Comparison of ENCODE assay signal across 8 cellular contexts in the genomic region with DNA sequence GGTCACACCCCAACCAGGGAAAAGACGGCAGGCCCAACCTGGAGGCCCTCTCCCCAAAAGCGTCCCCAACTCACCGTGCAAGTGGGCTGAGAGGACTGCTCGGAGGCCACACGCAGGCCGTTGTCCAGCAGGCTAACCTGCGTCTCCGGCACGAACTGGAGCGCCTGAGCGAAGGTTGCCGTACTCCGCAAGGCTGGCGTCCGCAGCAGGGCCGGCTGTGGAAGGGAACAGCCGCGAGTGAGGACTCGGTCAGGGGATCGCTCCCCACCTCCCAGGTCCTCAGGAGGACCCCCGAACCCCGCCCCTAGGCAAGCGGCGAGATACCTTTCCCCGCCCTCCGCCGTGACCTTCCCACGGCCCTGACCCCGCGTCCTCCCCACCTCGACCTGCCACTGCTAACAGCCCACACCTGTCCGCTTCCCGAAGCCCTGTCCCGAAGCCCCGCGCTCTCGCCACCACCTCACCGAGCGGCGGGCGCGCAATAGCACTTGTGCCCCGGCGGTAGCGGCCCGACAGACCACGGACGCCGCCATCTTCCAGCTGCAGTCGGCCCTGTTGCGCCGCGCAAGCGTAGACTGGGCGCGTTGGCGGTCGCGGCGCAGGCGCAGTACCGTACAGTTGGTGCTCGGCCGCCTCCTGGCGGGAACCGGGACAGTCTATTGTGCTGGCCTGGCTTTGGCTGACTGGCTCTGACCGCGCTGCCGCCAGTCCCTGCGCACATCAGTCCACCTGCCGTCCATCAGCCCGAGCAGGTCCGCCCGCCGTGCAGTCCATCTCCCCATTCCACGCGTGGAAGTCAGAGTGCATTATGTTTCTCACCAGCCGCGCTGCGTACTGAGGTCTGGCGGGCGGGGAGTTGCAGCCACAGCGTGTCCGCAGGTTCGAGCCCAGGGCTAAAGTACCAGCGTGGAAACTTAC. TPM values are rescaled to one million over a fixed set of nuclear protein-coding genes. Genes with fewer than 3 reads are reported as not detected.
A peak's percentile ranks its signal among the peaks of the same experiment; 100 is the strongest.
DNase-seq lines count a peak whose midpoint lies in the region; ATAC-seq and TF ChIP-seq lines count a peak whose summit lies in the region.

TSS of gene UQCRC1 (minus strand) at position 559 of the 918 bp plus-strand sequence. CDS start at position 533, 26 bp downstream.

- WGBS in right cardiac atrium = 1% methylated on average over 86 of the region's 86 CpGs

- H3K27me3 ChIP-seq in ascending aorta (no peaks in the 10 kb centered on the region), right cardiac atrium (ENCODE audit: control insufficient read depth, insufficient read depth) (no peaks in the 10 kb centered on the region), vagina (no peaks in the 10 kb centered on the region)

- H3K27ac ChIP-seq in ascending aorta = peak within 1 kb of the TSS; percentile 80 to 84
- peak within 1 kb of the TSS; percentile 75 for H3K27ac ChIP-seq in right cardiac atrium (ENCODE audit: low read length)
- peak within 1 kb of the TSS; percentile 91 for H3K27ac ChIP-seq in vagina

- TF ChIP-seq CTCF in ascending aorta (IDR thresholded peaks at IDR 0.05) (peak; percentile 81 to 95 (median 86)), vagina (IDR thresholded peaks at IDR 0.05) (peak; percentile 50 to 91 (median 88))

- intact Hi-C loops in T-helper 2 cell treated with Interferon-gamma antibody and Interleukin-4, amounts not matched to agents 100 ng/mL and 5 ng/mL, for 36 hours (cut with micrococcal nuclease) = loop anchor here (1.0 to 5.0 kb wide), 5 partner anchors 26 to 398 kb away; partner anchors contain the start of genes NCKIPSD, SLC26A6 and WDR6
- intact Hi-C loops in ascending aorta (cut with DNase I) = loop anchor here (1.0 to 2.0 kb wide), 3 partner anchors 26 to 53 kb away; partner anchors contain the start of genes PFKFB4 and SLC26A6
- intact Hi-C loops in right cardiac atrium (cut with DNase I) = no loop called here
- intact Hi-C loops in vagina (cut with DNase I) = no loop called here

- ATAC-seq in GM18499 (IDR thresholded peaks at IDR 0.05; ENCODE audit: insufficient read depth, unreplicated experiment) (peak; percentile 78), HG02938 (IDR thresholded peaks at IDR 0.05; ENCODE audit: unreplicated experiment) (peak; percentile 95), right cardiac atrium (peak; percentile 99)

- H3K9me3 ChIP-seq in ascending aorta = no peaks in the 10 kb centered on the region
- no peaks in the 10 kb centered on the region for H3K9me3 ChIP-seq in right cardiac atrium (ENCODE audit: control insufficient read depth, low read length)
- no peaks in the 10 kb centered on the region for H3K9me3 ChIP-seq in vagina

- TF ChIP-seq POLR2A in vagina (IDR thresholded peaks at IDR 0.05) = peak in 1 of 2 donors; percentile 55

- H3K36me3 ChIP-seq in ascending aorta (peaks cover 16 to 20% of the 10 kb centered on the region in 2 donors), vagina (peaks cover 0 to 26% of the 10 kb centered on the region in 2 donors)

- H3K4me3 ChIP-seq in ascending aorta (peak within 1 kb of the TSS; percentile 65 to 92), right cardiac atrium (ENCODE audit: low read length) (peak within 1 kb of the TSS; percentile 55), vagina (peak within 1 kb of the TSS; percentile 96 to 97)

- peak; percentile 29 for DNase-seq in NCI-H187 treated with DMSO at 0.1 percent for 48 hours (lab: John Stamatoyannopoulos, UW)
- DNase-seq in ascending aorta (ENCODE audit: low spot score in 2 of 2) = peak; percentile 67 to 96
- DNase-seq in right cardiac atrium = peak; percentile 93 to 97 (median 97)
- peak; percentile 89 for DNase-seq in putamen (ENCODE audit: low spot score)
- no peak for DNase-seq in vagina (ENCODE audit: extremely low spot score in 2 of 2)

- H3K4me1 ChIP-seq in ascending aorta (peaks cover 5 to 15% of the 10 kb centered on the region in 2 donors), right cardiac atrium (ENCODE audit: control insufficient read depth, insufficient read depth, low read length) (peaks cover 2% of the 10 kb centered on the region), vagina (peaks cover 34% of the 10 kb centered on the region)

RNA-seq across cellular contexts. Expression of gene UQCRC1, which starts in this region (rescaled TPM):
- total RNA-seq in T-helper 2 cell treated with Interferon-gamma antibody and Interleukin-4, amounts not matched to agents 100 ng/mL and 5 ng/mL, for 36 hours = 180 and 183 TPM in 2 replicates
- 193 TPM for total RNA-seq in ascending aorta
- 100 to 1,000 TPM; 622 to 677 (median 648) TPM for total RNA-seq in right cardiac atrium
- 865 TPM for polyA plus RNA-seq in right cardiac atrium
- 190 TPM for total RNA-seq in vagina

Comparison
In these comparisons a context has a peak if more than half of its experiments do, and no peak if none do; other contexts are left out.
1. DNase-seq: peak in NCI-H187 treated with DMSO at 0.1 percent for 48 hours (single experiment), ascending aorta (2 of 2), right cardiac atrium (3 of 3) and putamen (single experiment); none in vagina (0 of 2).
2. intact Hi-C loops: an anchor here in T-helper 2 cell treated with Interferon-gamma antibody and Interleukin-4, amounts not matched to agents 100 ng/mL and 5 ng/mL, for 36 hours (1.0 to 5.0 kb wide) and ascending aorta (1.0 to 2.0 kb wide); none called in right cardiac atrium and vagina.
3. Peak in every context shown above with its lines, with median percentiles within 50 percentile points of each other: ATAC-seq, H3K27ac ChIP-seq and H3K4me3 ChIP-seq.